ENCODE assay signal across 15 cellular contexts in genomic region chr1:21955474-21956281, GRCh38. TPM values are rescaled to one million over a fixed set of nuclear protein-coding genes. Genes with fewer than 3 reads are reported as not detected.
DNase-seq lines count a peak whose midpoint lies in the region; ATAC-seq lines count a peak whose summit lies in the region.
"Had no signal": no experiment of that assay in that cellular context is flagged by ENCODE, and none has a peak within 500 bp of the region (broad histone marks: within the 10 kb centered on the region; RNA-seq: fewer than 3 reads in every experiment).

No MANE protein-coding gene starts in this region.

- CTCF ChIA-PET in activated CD4-positive, alpha-beta memory T cell treated with anti-CD3 and anti-CD28 coated beads for 36 hours (lab: Charles Lee) = interaction anchor here (1.4 kb wide), 1 partner anchor 67 kb away, joined by 3 read pairs; no protein-coding TSS in a partner anchor

- peaks cover 14 to 50% (median 40%) of the 10 kb centered on the region in 4 donors for H3K4me1 Mint-ChIP-seq in naive thymus-derived CD8-positive, alpha-beta T cell
- peaks cover 28% of the 10 kb centered on the region for H3K4me1 Mint-ChIP-seq in activated CD4-positive, alpha-beta memory T cell treated with anti-CD3 and anti-CD28 coated beads for 36 hours (ENCODE audit: low read depth)

- POLR2A ChIA-PET in naive thymus-derived CD8-positive, alpha-beta T cell (lab: Charles Lee) = interaction anchor here (0.7 to 3.4 kb wide), 7 partner anchors 14 to 173 kb away, joined by 3 to 27 read pairs (median 3); partner anchors contain the start of genes HSPG2 and USP48
- POLR2A ChIA-PET in activated CD4-positive, alpha-beta memory T cell treated with anti-CD3 and anti-CD28 coated beads for 36 hours (lab: Charles Lee) = no interaction called here

- no peaks in the 10 kb centered on the region for H3K9me3 Mint-ChIP-seq in naive thymus-derived CD8-positive, alpha-beta T cell
- no peaks in the 10 kb centered on the region for H3K9me3 Mint-ChIP-seq in activated CD4-positive, alpha-beta memory T cell treated with anti-CD3 and anti-CD28 coated beads for 36 hours
- H3K9me3 Mint-ChIP-seq: naive B cell had no signal

- ATAC-seq in naive thymus-derived CD8-positive, alpha-beta T cell = no peak
- no peak for ATAC-seq in HG03442 (IDR thresholded peaks at IDR 0.05; ENCODE audit: unreplicated experiment)
- no peak for ATAC-seq in HG03520 (IDR thresholded peaks at IDR 0.05; ENCODE audit: unreplicated experiment)
- ATAC-seq: activated CD4-positive, CD25-positive, alpha-beta regulatory T cell treated with anti-CD3 and anti-CD28 coated beads, Interleukin-2, amount 50 U/mL, for 24 hours had no signal

- H3K4me3 Mint-ChIP-seq in naive thymus-derived CD8-positive, alpha-beta T cell = peak overlapping the region in 8 of 10 donors; percentile 18 to 92 (median 78)
- H3K4me3 Mint-ChIP-seq in activated CD4-positive, alpha-beta memory T cell treated with anti-CD3 and anti-CD28 coated beads for 36 hours = no peak overlapping the region
- H3K4me3 Mint-ChIP-seq: naive B cell had no signal

- H3K4me1 ChIP-seq in BLaER1 treated with 17β-estradiol and CSF1 and Interleukin-3, amounts not matched to agents 10 nM and 100 nM = peaks cover 28 to 56% (median 53%) of the 10 kb centered on the region in 10 experiments
- H3K4me1 ChIP-seq in esophagus (ENCODE audit: control insufficient read depth in 2 of 2, insufficient read depth in 2 of 2, low read length in 1 of 2) = peaks cover 10 to 22% of the 10 kb centered on the region in 2 donors

- no peaks in the 10 kb centered on the region for H3K36me3 ChIP-seq in BLaER1 treated with 17β-estradiol and CSF1 and Interleukin-3, amounts not matched to agents 10 nM and 100 nM
- H3K36me3 ChIP-seq in esophagus (ENCODE audit: control insufficient read depth in 2 of 2, insufficient read depth in 2 of 2, low read length in 1 of 2) = no peaks in the 10 kb centered on the region

- peaks cover 0 to 3% (median 0%) of the 10 kb centered on the region in 5 donors for H3K27me3 Mint-ChIP-seq in naive thymus-derived CD8-positive, alpha-beta T cell
- no peaks in the 10 kb centered on the region for H3K27me3 Mint-ChIP-seq in activated CD4-positive, alpha-beta memory T cell treated with anti-CD3 and anti-CD28 coated beads for 36 hours

- no peaks in the 10 kb centered on the region for H4K20me1 ChIP-seq in BLaER1 treated with 17β-estradiol and CSF1 and Interleukin-3, amounts not matched to agents 10 nM and 100 nM

- intact Hi-C loops in activated CD4-positive, alpha-beta memory T cell treated with anti-CD3 and anti-CD28 coated beads for 36 hours (cut with micrococcal nuclease) = no loop called here

- no peaks in the 10 kb centered on the region for H3K27me3 ChIP-seq in BLaER1 treated with 17β-estradiol and CSF1 and Interleukin-3, amounts not matched to agents 10 nM and 100 nM
- no peaks in the 10 kb centered on the region for H3K27me3 ChIP-seq in esophagus (ENCODE audit: control insufficient read depth in 1 of 2, insufficient read depth in 2 of 2, low read length in 2 of 2)

- H3K9ac ChIP-seq in BLaER1 treated with 17β-estradiol and CSF1 and Interleukin-3, amounts not matched to agents 10 nM and 100 nM = 0 out of 22 replicates have a peak overlapping the region, but pooled peaks of 1 of the 11 experiments have one; percentile 7

- peak overlapping the region; percentile 34 to 99 (median 76) for H3K27ac Mint-ChIP-seq in naive thymus-derived CD8-positive, alpha-beta T cell
- H3K27ac Mint-ChIP-seq in activated CD4-positive, alpha-beta memory T cell treated with anti-CD3 and anti-CD28 coated beads for 36 hours = no peak overlapping the region
- H3K27ac Mint-ChIP-seq: naive B cell had no signal

- H3K4me2 ChIP-seq in BLaER1 treated with 17β-estradiol and CSF1 and Interleukin-3, amounts not matched to agents 10 nM and 100 nM = peak overlapping the region; percentile 19 to 80 (median 49); a peak in 19 of 22 replicates

- no peaks in the 10 kb centered on the region for H3K9me3 ChIP-seq in BLaER1 treated with 17β-estradiol and CSF1 and Interleukin-3, amounts not matched to agents 10 nM and 100 nM (replicated peaks in 1 of 11)
- H3K9me3 ChIP-seq in esophagus (ENCODE audit: control insufficient read depth in 2 of 2, insufficient read depth in 1 of 2, low read depth in 1 of 2, low read length in 1 of 2) = no peaks in the 10 kb centered on the region

- H3K36me3 Mint-ChIP-seq in naive thymus-derived CD8-positive, alpha-beta T cell = no peaks in the 10 kb centered on the region
- H3K36me3 Mint-ChIP-seq in activated CD4-positive, alpha-beta memory T cell treated with anti-CD3 and anti-CD28 coated beads for 36 hours = no peaks in the 10 kb centered on the region
- H3K36me3 Mint-ChIP-seq: naive B cell had no signal

- H3K4me3 ChIP-seq in BLaER1 treated with 17β-estradiol and CSF1 and Interleukin-3, amounts not matched to agents 10 nM and 100 nM = no peak overlapping the region
- no peak overlapping the region for H3K4me3 ChIP-seq in esophagus (ENCODE audit: low read depth in 1 of 2, low read length in 2 of 2)

- DNase-seq in NCI-H226 (peak; percentile 12), NCI-H1092 (lab: John Stamatoyannopoulos, UW) (no peak)
- no peak for DNase-seq in naive thymus-derived CD8-positive, alpha-beta T cell
- DNase-seq in activated CD4-positive, alpha-beta memory T cell treated with anti-CD3 and anti-CD28 coated beads for 36 hours = no peak
- DNase-seq: anterior cingulate cortex; foreskin melanocyte; naive B cell; NCI-H1105 treated with DMSO at 0.1 percent for 48 hours; OCI-M1; stimulated activated CD4-positive, alpha-beta T cell treated with anti-CD3 and anti-CD28 coated beads, Interleukin-4, amount 100 ng/mL, for 4 hours had no signal

- 44 to 54% methylated on average over 9 of the region's 9 CpGs for WGBS in esophagus, 2 donors

- peak overlapping the region in 8 of 11 experiments; percentile 9 to 54 (median 36); a peak in 10 of 22 replicates for H3K27ac ChIP-seq in BLaER1 treated with 17β-estradiol and CSF1 and Interleukin-3, amounts not matched to agents 10 nM and 100 nM
- H3K27ac ChIP-seq in esophagus (ENCODE audit: low read depth in 2 of 2, low read length in 1 of 2) = peak overlapping the region; percentile 68 to 86

RNA-seq across cellular contexts. Expression of gene HSPG2, which starts 18.6 kb away (rescaled TPM):
- polyA plus RNA-seq in esophagus = 10 to 100 TPM; 37.6 to 55.0 TPM
- 1 to 10 TPM; 6.4 to 7.2 TPM for total RNA-seq in naive thymus-derived CD8-positive, alpha-beta T cell
- under 1 TPM in 2 of 3 donors, not detected in 1; 0.46 to 0.76 TPM for polyA plus RNA-seq in naive thymus-derived CD8-positive, alpha-beta T cell
- total RNA-seq in activated CD4-positive, alpha-beta memory T cell treated with anti-CD3 and anti-CD28 coated beads for 36 hours = 1 to 10 TPM; 2.8 to 3.7 TPM

RNA-seq across cellular contexts. Expression of gene CELA3B, which starts 21.1 kb away (rescaled TPM):
- 1 to 10 TPM in 1 of 2 donors, under 1 TPM in 1; 0.18 to 1.1 TPM for polyA plus RNA-seq in esophagus
- not detected for total RNA-seq in naive thymus-derived CD8-positive, alpha-beta T cell
- polyA plus RNA-seq in naive thymus-derived CD8-positive, alpha-beta T cell = not detected
- not detected for total RNA-seq in activated CD4-positive, alpha-beta memory T cell treated with anti-CD3 and anti-CD28 coated beads for 36 hours

RNA-seq across cellular contexts. Expression of gene CELA3A, which starts 45.8 kb away (rescaled TPM):
- 1 to 10 TPM in 1 of 2 donors, under 1 TPM in 1; 0.47 to 2.6 TPM for polyA plus RNA-seq in esophagus
- total RNA-seq in naive thymus-derived CD8-positive, alpha-beta T cell = not detected
- not detected for polyA plus RNA-seq in naive thymus-derived CD8-positive, alpha-beta T cell
- total RNA-seq in activated CD4-positive, alpha-beta memory T cell treated with anti-CD3 and anti-CD28 coated beads for 36 hours = not detected
